In the genomic region with DNA sequence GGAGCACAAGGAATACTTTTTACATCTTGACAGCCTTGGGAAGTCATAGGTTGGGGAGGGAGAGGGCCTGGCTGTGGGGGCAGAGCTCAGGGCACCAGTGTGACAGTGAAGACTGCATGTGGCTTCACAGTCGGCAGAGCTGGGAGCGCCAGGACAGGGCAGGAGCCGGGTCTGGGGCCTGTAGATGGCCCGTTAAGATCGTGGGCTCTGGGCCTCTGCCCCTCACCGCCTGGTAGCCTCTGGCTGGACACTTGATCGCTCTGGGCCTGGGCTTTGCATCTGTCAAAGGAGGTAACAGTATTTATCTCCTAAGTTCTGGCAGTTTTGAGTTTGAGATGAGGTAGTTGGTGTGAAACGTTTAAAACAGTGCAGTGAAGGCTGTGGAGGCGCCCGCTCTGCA, we compare ENCODE assay signal across 20 cellular contexts. TPM values are rescaled to one million over a fixed set of nuclear protein-coding genes. Genes with fewer than 3 reads are reported as not detected.
DNase-seq lines count a peak whose midpoint lies in the region; ATAC-seq and TF ChIP-seq lines count a peak whose summit lies in the region.
"Had no signal": no experiment of that assay in that cellular context is flagged by ENCODE, and none has a peak within 500 bp of the region (broad histone marks: within the 10 kb centered on the region; RNA-seq: fewer than 3 reads in every experiment).

No MANE protein-coding gene starts in this region.

- no peaks in the 10 kb centered on the region for H3K9me3 Mint-ChIP-seq in activated naive CD4-positive, alpha-beta T cell treated with anti-CD3 and anti-CD28 coated beads, Interleukin-2, amount 50 U/mL, for 72 hours
- no peaks in the 10 kb centered on the region for H3K9me3 Mint-ChIP-seq in CD4-positive, alpha-beta T cell
- H3K9me3 Mint-ChIP-seq in natural killer cell treated with Interleukin-12 subunit alpha and Interleukin-12 subunit beta and Interleukin-15 and Interleukin-18, amount 100 ng/mL, for 72 hours, result no peaks in the 10 kb centered on the region
- H3K9me3 Mint-ChIP-seq in stimulated activated memory B cell treated with anti-CD40 and anti-IgM and Interleukin-4, amounts not matched to agents 10 μg/mL and 1 μg/mL and 100 μg/mL, for 72 hours, result no peaks in the 10 kb centered on the region

- no peaks in the 10 kb centered on the region for H3K27me3 ChIP-seq in CD4-positive, alpha-beta T cell (ENCODE audit: control insufficient read depth, insufficient read depth, low read length)

- no peaks in the 10 kb centered on the region for H3K27me3 Mint-ChIP-seq in CD4-positive, alpha-beta T cell
- no peaks in the 10 kb centered on the region for H3K27me3 Mint-ChIP-seq in natural killer cell treated with Interleukin-12 subunit alpha and Interleukin-12 subunit beta and Interleukin-15 and Interleukin-18, amount 100 ng/mL, for 72 hours
- no peaks in the 10 kb centered on the region for H3K27me3 Mint-ChIP-seq in stimulated activated memory B cell treated with anti-CD40 and anti-IgM and Interleukin-4, amounts not matched to agents 10 μg/mL and 1 μg/mL and 100 μg/mL, for 72 hours

- peak overlapping the region; percentile 31 for H3K4me3 Mint-ChIP-seq in CD4-positive, alpha-beta T cell
- no peak overlapping the region for H3K4me3 Mint-ChIP-seq in natural killer cell treated with Interleukin-12 subunit alpha and Interleukin-12 subunit beta and Interleukin-15 and Interleukin-18, amount 100 ng/mL, for 72 hours
- no peak overlapping the region for H3K4me3 Mint-ChIP-seq in stimulated activated memory B cell treated with anti-CD40 and anti-IgM and Interleukin-4, amounts not matched to agents 10 μg/mL and 1 μg/mL and 100 μg/mL, for 72 hours

- intact Hi-C loops in CD4-positive, alpha-beta T cell (cut with DNase I, micrococcal nuclease), result no loop called here

- no peak for TF ChIP-seq CTCF in CD4-positive, alpha-beta T cell (IDR thresholded peaks at IDR 0.05)

- CTCF ChIA-PET in CD4-positive, alpha-beta T cell (lab: Charles Lee), result interaction anchor here (0.6 kb wide), 1 partner anchor 10 kb away, joined by 4 read pairs; no protein-coding TSS in a partner anchor
- CTCF ChIA-PET in HEK293T (lab: Yijun Ruan, JAX), result no interaction called here

- no peak for ATAC-seq in activated naive CD4-positive, alpha-beta T cell treated with anti-CD3 and anti-CD28 coated beads, Interleukin-2, amount 50 U/mL, for 72 hours
- ATAC-seq in CD4-positive, alpha-beta T cell (ENCODE audit: poor library complexity), result no peak
- ATAC-seq in natural killer cell treated with Interleukin-12 subunit alpha and Interleukin-12 subunit beta and Interleukin-15 and Interleukin-18, amount 100 ng/mL, for 72 hours, result no peak
- ATAC-seq in stimulated activated memory B cell treated with anti-CD40 and anti-IgM and Interleukin-4, amounts not matched to agents 10 μg/mL and 1 μg/mL and 100 μg/mL, for 72 hours, result no peak
- ATAC-seq in HG03135 (IDR thresholded peaks at IDR 0.05; ENCODE audit: unreplicated experiment), result no peak
- ATAC-seq: HepG2 had no signal

- no peak for DNase-seq in activated naive CD4-positive, alpha-beta T cell treated with anti-CD3 and anti-CD28 coated beads, Interleukin-2, amount 50 U/mL, for 72 hours (ENCODE audit: low spot score in 2 of 2)
- no peak for DNase-seq in activated naive CD4-positive, alpha-beta T cell treated with Interleukin-2 at 50 U/mL for 16 hours
- DNase-seq in CD4-positive, alpha-beta T cell, result no peak
- DNase-seq in natural killer cell treated with Interleukin-12 subunit alpha and Interleukin-12 subunit beta and Interleukin-15 and Interleukin-18, amount 100 ng/mL, for 72 hours (ENCODE audit: low spot score), result peak; percentile 57
- DNase-seq in HEK293T (ENCODE audit: extremely low spot score), result no peak
- DNase-seq in C1 segment of cervical spinal cord (lab: John Stamatoyannopoulos, UW), result no peak
- DNase-seq: COR-L47, DMS 273 treated with DMSO at 0.1 percent for 48 hours, DND-41, KBM-7, NCI-H1105, NCI-H1694, NCI-H2081 treated with DMSO at 0.1 percent for 48 hours, NCI-H774, OCI-M1, SIG-M5 had no signal

- peak overlapping the region; percentile 46 to 81 for H3K27ac Mint-ChIP-seq in activated naive CD4-positive, alpha-beta T cell treated with anti-CD3 and anti-CD28 coated beads, Interleukin-2, amount 50 U/mL, for 72 hours
- no peak overlapping the region for H3K27ac Mint-ChIP-seq in CD4-positive, alpha-beta T cell
- no peak overlapping the region for H3K27ac Mint-ChIP-seq in natural killer cell treated with Interleukin-12 subunit alpha and Interleukin-12 subunit beta and Interleukin-15 and Interleukin-18, amount 100 ng/mL, for 72 hours
- H3K27ac Mint-ChIP-seq in stimulated activated memory B cell treated with anti-CD40 and anti-IgM and Interleukin-4, amounts not matched to agents 10 μg/mL and 1 μg/mL and 100 μg/mL, for 72 hours, result peak overlapping the region; percentile 53

- H3K4me1 Mint-ChIP-seq in CD4-positive, alpha-beta T cell (ENCODE audit: low read depth), result peaks cover 31% of the 10 kb centered on the region
- peaks cover 29 to 33% of the 10 kb centered on the region in 2 donors for H3K4me1 Mint-ChIP-seq in natural killer cell treated with Interleukin-12 subunit alpha and Interleukin-12 subunit beta and Interleukin-15 and Interleukin-18, amount 100 ng/mL, for 72 hours (ENCODE audit: low read depth in 2 of 2)
- peaks cover 62% of the 10 kb centered on the region for H3K4me1 Mint-ChIP-seq in stimulated activated memory B cell treated with anti-CD40 and anti-IgM and Interleukin-4, amounts not matched to agents 10 μg/mL and 1 μg/mL and 100 μg/mL, for 72 hours

- POLR2A ChIA-PET in CD4-positive, alpha-beta T cell (lab: Charles Lee), result no interaction called here
- POLR2A ChIA-PET in HEK293T (lab: Yijun Ruan, JAX), result interaction anchor here (0.6 kb wide), 1 partner anchor 66 kb away, joined by 3 read pairs; no protein-coding TSS in a partner anchor

- no peaks in the 10 kb centered on the region for H3K9me3 ChIP-seq in CD4-positive, alpha-beta T cell (ENCODE audit: control insufficient read depth, low read length)

- H3K27ac ChIP-seq in CD4-positive, alpha-beta T cell (ENCODE audit: low read depth, low read length), result no peak overlapping the region

- peaks cover 15 to 16% of the 10 kb centered on the region in 2 donors for H3K36me3 Mint-ChIP-seq in activated naive CD4-positive, alpha-beta T cell treated with anti-CD3 and anti-CD28 coated beads, Interleukin-2, amount 50 U/mL, for 72 hours
- peaks cover 46% of the 10 kb centered on the region for H3K36me3 Mint-ChIP-seq in CD4-positive, alpha-beta T cell (ENCODE audit: low read depth)
- peaks cover 7% of the 10 kb centered on the region for H3K36me3 Mint-ChIP-seq in natural killer cell treated with Interleukin-12 subunit alpha and Interleukin-12 subunit beta and Interleukin-15 and Interleukin-18, amount 100 ng/mL, for 72 hours
- peaks cover 34% of the 10 kb centered on the region for H3K36me3 Mint-ChIP-seq in stimulated activated memory B cell treated with anti-CD40 and anti-IgM and Interleukin-4, amounts not matched to agents 10 μg/mL and 1 μg/mL and 100 μg/mL, for 72 hours

TF ChIP-seq in HEK293T, 16 proteins besides CTCF, POLR2A, EP300 and RAD21:
- no peak for TF ChIP-seq L3MBTL2 (conservative IDR thresholded peaks at IDR 0.05)
- no peak for TF ChIP-seq ELF4 (IDR thresholded peaks at IDR 0.05)
- no peak for TF ChIP-seq FOXA1 (IDR thresholded peaks at IDR 0.05)
- no peak for TF ChIP-seq FOXK2 (IDR thresholded peaks at IDR 0.05)

RNA-seq across cellular contexts. Expression of gene SLX9, which starts 4.8 kb away (rescaled TPM):
- 10 to 100 TPM; 25.3 to 63.9 TPM for total RNA-seq in activated naive CD4-positive, alpha-beta T cell treated with anti-CD3 and anti-CD28 coated beads, Interleukin-2, amount 50 U/mL, for 72 hours
- 1 to 10 TPM; 7.7 to 9.1 TPM for total RNA-seq in CD4-positive, alpha-beta T cell
- 10 to 100 TPM; 43.5 to 83.6 TPM for total RNA-seq in natural killer cell treated with Interleukin-12 subunit alpha and Interleukin-12 subunit beta and Interleukin-15 and Interleukin-18, amount 100 ng/mL, for 72 hours

RNA-seq across cellular contexts. Expression of gene ITGB2, which starts 23.9 kb away (rescaled TPM):
- 100 to 1,000 TPM; 151 to 272 TPM for total RNA-seq in activated naive CD4-positive, alpha-beta T cell treated with anti-CD3 and anti-CD28 coated beads, Interleukin-2, amount 50 U/mL, for 72 hours
- total RNA-seq in CD4-positive, alpha-beta T cell, result 100 to 1,000 TPM; 283 to 284 TPM
- total RNA-seq in natural killer cell treated with Interleukin-12 subunit alpha and Interleukin-12 subunit beta and Interleukin-15 and Interleukin-18, amount 100 ng/mL, for 72 hours, result 1,000 to 10,000 TPM in 1 of 2 donors, 100 to 1,000 TPM in 1; 448 to 1,246 TPM
- total RNA-seq: G401 had no signal

Comparison
In these comparisons a context has a peak if more than half of its experiments do, and no peak if none do; other contexts are left out.
1. H3K27ac Mint-ChIP-seq: peak in activated naive CD4-positive, alpha-beta T cell treated with anti-CD3 and anti-CD28 coated beads, Interleukin-2, amount 50 U/mL, for 72 hours (2 of 2) and stimulated activated memory B cell treated with anti-CD40 and anti-IgM and Interleukin-4, amounts not matched to agents 10 μg/mL and 1 μg/mL and 100 μg/mL, for 72 hours (single experiment); none in CD4-positive, alpha-beta T cell (single experiment) and natural killer cell treated with Interleukin-12 subunit alpha and Interleukin-12 subunit beta and Interleukin-15 and Interleukin-18, amount 100 ng/mL, for 72 hours (0 of 2).